9 cellular contexts compared by ENCODE assay signal in genomic region chr12:80472912-80473500, GRCh38. TPM values are rescaled to one million over a fixed set of nuclear protein-coding genes. Genes with fewer than 3 reads are reported as not detected.
DNase-seq lines count a peak whose midpoint lies in the region; ATAC-seq and TF ChIP-seq lines count a peak whose summit lies in the region.
"Had no signal": no experiment of that assay in that cellular context is flagged by ENCODE, and none has a peak within 500 bp of the region (broad histone marks: within the 10 kb centered on the region; RNA-seq: fewer than 3 reads in every experiment).

No MANE protein-coding gene starts in this region.

- peak overlapping the region; percentile 8 for H3K4me2 ChIP-seq in skeletal muscle satellite cell (ENCODE audit: low read length)

- peak; percentile 71 for ATAC-seq in GM19452 (IDR thresholded peaks at IDR 0.05; ENCODE audit: unreplicated experiment)
- ATAC-seq in stimulated activated naive CD8-positive, alpha-beta T cell treated with anti-CD3 and anti-CD28 coated beads, Interleukin-15, amount 100 ng/mL, for 72 hours, result no peak

- intact Hi-C loops in CD14-positive monocyte (cut with micrococcal nuclease), result no loop called here

- H3K4me1 ChIP-seq in SJCRH30 (peaks cover 36% of the 10 kb centered on the region), skeletal muscle satellite cell (ENCODE audit: control insufficient read depth, insufficient read depth, low read length) (peaks cover 33% of the 10 kb centered on the region)

- H3K27me3 Mint-ChIP-seq in CD14-positive monocyte (ENCODE audit: low read depth in 3 of 3), result peaks cover 0 to 2% (median 1%) of the 10 kb centered on the region in 3 donors
- H3K27me3 Mint-ChIP-seq in stimulated activated naive CD8-positive, alpha-beta T cell treated with anti-CD3 and anti-CD28 coated beads, Interleukin-15, amount 100 ng/mL, for 72 hours, result no peaks in the 10 kb centered on the region

- DNase-seq in CD14-positive monocyte (ENCODE audit: low spot score) (no peak), LoVo (ENCODE audit: low spot score) (peak; percentile 37), SJCRH30 (peak; percentile 25 to 82), fibroblast of the aortic adventitia (ENCODE audit: low read depth) (peak; percentile 85)
- no peak for DNase-seq in stimulated activated naive CD8-positive, alpha-beta T cell treated with anti-CD3 and anti-CD28 coated beads, Interleukin-15, amount 100 ng/mL, for 72 hours
- DNase-seq in activated CD4-positive, alpha-beta T cell treated with anti-CD3 and anti-CD28 coated beads for 48 hours, result no peak

- H3K9ac ChIP-seq in skeletal muscle satellite cell (ENCODE audit: low read depth, low read length), result peak overlapping the region; percentile 79

- TF ChIP-seq CTCF in CD14-positive monocyte (IDR thresholded peaks at IDR 0.05), result peak; percentile 16
- peak; percentile 54 for TF ChIP-seq CTCF in fibroblast of the aortic adventitia (IDR thresholded peaks at IDR 0.05; ENCODE audit: insufficient read depth, low read length)

- no peaks in the 10 kb centered on the region for H3K27me3 ChIP-seq in SJCRH30
- no peaks in the 10 kb centered on the region for H3K27me3 ChIP-seq in skeletal muscle satellite cell (ENCODE audit: control insufficient read depth, insufficient read depth, low read length)

- H3K27ac ChIP-seq in SJCRH30, result peak overlapping the region; percentile 60

- H3K9me3 Mint-ChIP-seq in CD14-positive monocyte, result no peaks in the 10 kb centered on the region
- no peaks in the 10 kb centered on the region for H3K9me3 Mint-ChIP-seq in stimulated activated naive CD8-positive, alpha-beta T cell treated with anti-CD3 and anti-CD28 coated beads, Interleukin-15, amount 100 ng/mL, for 72 hours

- H3K27ac Mint-ChIP-seq in CD14-positive monocyte, result no peak overlapping the region
- H3K27ac Mint-ChIP-seq in stimulated activated naive CD8-positive, alpha-beta T cell treated with anti-CD3 and anti-CD28 coated beads, Interleukin-15, amount 100 ng/mL, for 72 hours, result no peak overlapping the region

- H3K36me3 ChIP-seq in SJCRH30 (no peaks in the 10 kb centered on the region), skeletal muscle satellite cell (ENCODE audit: insufficient read depth, low read length) (no peaks in the 10 kb centered on the region)

- H3K4me1 Mint-ChIP-seq in CD14-positive monocyte, result no peaks in the 10 kb centered on the region
- no peaks in the 10 kb centered on the region for H3K4me1 Mint-ChIP-seq in stimulated activated naive CD8-positive, alpha-beta T cell treated with anti-CD3 and anti-CD28 coated beads, Interleukin-15, amount 100 ng/mL, for 72 hours

- H3K9me3 ChIP-seq in SJCRH30 (replicated peaks) (no peaks in the 10 kb centered on the region), skeletal muscle satellite cell (replicated peaks; ENCODE audit: low read length) (no peaks in the 10 kb centered on the region)

- H3K4me3 ChIP-seq in SJCRH30 (no peak overlapping the region), fibroblast of the aortic adventitia (ENCODE audit: low read depth, low read length) (no peak overlapping the region), skeletal muscle satellite cell (ENCODE audit: low read length) (no peak overlapping the region)

- no peaks in the 10 kb centered on the region for H3K36me3 Mint-ChIP-seq in CD14-positive monocyte

- no peak overlapping the region for H3K4me3 Mint-ChIP-seq in CD14-positive monocyte
- no peak overlapping the region for H3K4me3 Mint-ChIP-seq in stimulated activated naive CD8-positive, alpha-beta T cell treated with anti-CD3 and anti-CD28 coated beads, Interleukin-15, amount 100 ng/mL, for 72 hours

RNA-seq across cellular contexts. Expression of gene PTPRQ, which starts 29.0 kb away (rescaled TPM):
- not detected for polyA plus RNA-seq in CD14-positive monocyte
- total RNA-seq in SJCRH30 (2014; rRNA removed; shearing (Covaris generic)), result 6.6 and 7.4 TPM in 2 replicates
- 1.2 and 32.1 TPM in 2 replicates for total RNA-seq in fibroblast of the aortic adventitia (ENCODE audit: low replicate concordance)
- total RNA-seq in skeletal muscle satellite cell (2012; rRNA removed), result 12.9 and 25.3 TPM in 2 replicates
- total RNA-seq: mononuclear cell had no signal

Comparison
In these comparisons a context has a peak if more than half of its experiments do, and no peak if none do; other contexts are left out.
1. DNase-seq: peak in LoVo (single experiment), SJCRH30 (2 of 2) and fibroblast of the aortic adventitia (single experiment); none in CD14-positive monocyte (single experiment), stimulated activated naive CD8-positive, alpha-beta T cell treated with anti-CD3 and anti-CD28 coated beads, Interleukin-15, amount 100 ng/mL, for 72 hours (0 of 2) and activated CD4-positive, alpha-beta T cell treated with anti-CD3 and anti-CD28 coated beads for 48 hours (single experiment).